In the genomic region with DNA sequence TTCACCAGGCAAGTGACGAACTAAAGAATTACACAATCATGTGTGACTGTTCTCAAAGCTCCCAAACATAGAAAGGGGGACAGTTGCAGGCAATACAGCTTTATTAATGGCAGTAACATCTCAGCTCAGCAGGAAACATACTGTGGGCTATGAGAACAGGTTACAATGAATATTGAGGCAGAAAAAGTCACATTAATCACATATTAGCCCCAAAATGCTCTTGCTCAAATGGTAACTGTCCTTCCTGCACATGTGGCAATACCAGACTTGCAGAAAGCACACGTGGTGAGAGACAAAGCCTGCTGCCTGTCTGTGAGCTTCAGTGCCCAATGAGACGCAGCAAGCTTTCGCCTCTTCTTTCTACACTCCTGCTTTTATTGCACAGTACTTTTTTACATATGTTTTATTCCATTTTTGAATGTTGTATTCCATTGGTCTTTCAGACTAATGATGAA, we compare ENCODE assay signal across 12 cellular contexts.
A peak's percentile ranks its signal among the peaks of the same experiment; 100 is the strongest.
DNase-seq lines count a peak whose midpoint lies in the region; ATAC-seq and TF ChIP-seq lines count a peak whose summit lies in the region.
"Had no signal": no experiment of that assay in that cellular context is flagged by ENCODE, and none has a peak within 500 bp of the region (broad histone marks: within the 10 kb centered on the region; RNA-seq: fewer than 3 reads in every experiment).

No MANE protein-coding gene starts in this region.

- ATAC-seq in GM18502 (IDR thresholded peaks at IDR 0.05; ENCODE audit: poor library complexity, unreplicated experiment) (peak; percentile 52), GM19452 (IDR thresholded peaks at IDR 0.05; ENCODE audit: unreplicated experiment) (peak; percentile 71), HG03045 (IDR thresholded peaks at IDR 0.05; ENCODE audit: unreplicated experiment) (peak; percentile 53), HG02981 (IDR thresholded peaks at IDR 0.05; ENCODE audit: unreplicated experiment) (no peak), left lung (no peak), HG02678 (IDR thresholded peaks at IDR 0.05; ENCODE audit: unreplicated experiment) (no peak)

- no peaks in the 10 kb centered on the region for H3K4me1 ChIP-seq in left lung
- H3K4me1 ChIP-seq: suprapubic skin had no signal

- no peak overlapping the region for H3K27ac ChIP-seq in left lung
- H3K27ac ChIP-seq: suprapubic skin had no signal

- peak; percentile 32; the same call in 1 of the 2 replicates for TF ChIP-seq POLR2A in Raji (IDR thresholded peaks at IDR 0.05; ENCODE audit: insufficient read depth, low read depth, low read length)

- peaks cover 0 to 8% of the 10 kb centered on the region in 2 donors for H3K27me3 ChIP-seq in left lung

- TF ChIP-seq CTCF in left lung (IDR thresholded peaks at IDR 0.05), result no peak

- intact Hi-C loops in left lung (cut with DNase I), result no loop called here

- no peaks in the 10 kb centered on the region for H3K9me3 ChIP-seq in left lung
- H3K9me3 ChIP-seq: suprapubic skin had no signal

- H3K4me3 ChIP-seq in left lung, result no peak overlapping the region
- H3K4me3 ChIP-seq: suprapubic skin had no signal

- no peaks in the 10 kb centered on the region for H3K36me3 ChIP-seq in left lung
- H3K36me3 ChIP-seq: suprapubic skin had no signal

- DNase-seq in cerebellar cortex (ENCODE audit: low spot score) (no peak), left lung (no peak)
- DNase-seq: Calu3, naive B cell, NCI-H69 had no signal

Comparison
In these comparisons a context has a peak if more than half of its experiments do, and no peak if none do; other contexts are left out.
1. ATAC-seq: peak in GM18502 (single experiment), GM19452 (single experiment) and HG03045 (single experiment); none in HG02981 (single experiment), left lung (single experiment) and HG02678 (single experiment).